ENCODE assay signal across 18 cellular contexts in the genomic region with DNA sequence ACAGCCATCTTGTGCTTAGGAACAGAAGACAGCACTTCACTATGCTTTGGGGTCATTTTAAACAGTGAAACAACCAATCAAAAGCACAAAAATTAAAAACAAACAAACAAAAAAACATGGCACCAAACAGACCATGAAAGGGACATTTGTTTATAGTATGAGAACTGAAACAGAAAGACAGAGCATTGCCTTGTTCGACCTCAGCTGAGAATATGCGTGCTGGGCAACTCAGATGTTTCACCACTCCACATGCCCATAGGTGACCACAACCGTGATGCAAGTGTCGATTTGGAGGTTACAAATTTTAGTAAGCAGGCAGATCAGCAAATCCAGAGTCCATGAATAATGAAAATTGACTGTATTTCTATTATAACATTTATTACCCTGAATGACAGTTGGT. TPM values are rescaled to one million over a fixed set of nuclear protein-coding genes. Genes with fewer than 3 reads are reported as not detected.
DNase-seq lines count a peak whose midpoint lies in the region; TF ChIP-seq lines count a peak whose summit lies in the region.
"Had no signal": no experiment of that assay in that cellular context is flagged by ENCODE, and none has a peak within 500 bp of the region (broad histone marks: within the 10 kb centered on the region; RNA-seq: fewer than 3 reads in every experiment).

No MANE protein-coding gene starts in this region.

- DNase-seq in H4 (ENCODE audit: low spot score) (peak; percentile 42), MV-4-11 (lab: John Stamatoyannopoulos, UW) (peak; percentile 35), amniotic epithelial cell (ENCODE audit: low read depth) (peak; percentile 34), RWPE1 (ENCODE audit: low spot score) (no peak), OCI-M2 (lab: John Stamatoyannopoulos, UW; ENCODE audit: unreplicated experiment) (no peak)
- no peak for DNase-seq in activated CD8-positive, alpha-beta memory T cell treated with anti-CD3 and anti-CD28 coated beads, Interleukin-2, amount 50 U/mL, for 4 hours
- DNase-seq: Calu3; CD8-positive, alpha-beta T cell; DND-41; EL; GM23248; HCEC 1CT; IMR-90 had no signal

- CTCF ChIA-PET in RWPE1 (lab: Yijun Ruan, JAX): no interaction called here

- POLR2A ChIA-PET in RWPE1 (lab: Yijun Ruan, JAX; ENCODE audit: low non-redundant PET): no interaction called here

- TF ChIP-seq CTCF in RWPE1 (conservative IDR thresholded peaks at IDR 0.05; ENCODE audit: low read depth): no peak

- H3K27ac ChIP-seq in RWPE1: no peak overlapping the region
- H3K27ac ChIP-seq: BLaER1 treated with 17β-estradiol and CSF1 and Interleukin-3, amounts not matched to agents 10 nM and 100 nM; GM23248; HL-60 had no signal

RNA-seq across cellular contexts. Expression of a gene that starts 30.0 kb away (rescaled TPM):
- 895 and 907 TPM in 2 replicates for total RNA-seq in H4 (2014; rRNA removed; shearing (Covaris generic))
- total RNA-seq: B cell; CD8-positive, alpha-beta T cell; G401; GM12878 had no signal

Comparison
In these comparisons a context has a peak if more than half of its experiments do, and no peak if none do; other contexts are left out.
1. DNase-seq: peak in H4 (single experiment), MV-4-11 (single experiment) and amniotic epithelial cell (single experiment); none in RWPE1 (single experiment), OCI-M2 (single experiment) and activated CD8-positive, alpha-beta memory T cell treated with anti-CD3 and anti-CD28 coated beads, Interleukin-2, amount 50 U/mL, for 4 hours (single experiment).